Comparison of ENCODE assay signal across 8 cellular contexts in the genomic region with DNA sequence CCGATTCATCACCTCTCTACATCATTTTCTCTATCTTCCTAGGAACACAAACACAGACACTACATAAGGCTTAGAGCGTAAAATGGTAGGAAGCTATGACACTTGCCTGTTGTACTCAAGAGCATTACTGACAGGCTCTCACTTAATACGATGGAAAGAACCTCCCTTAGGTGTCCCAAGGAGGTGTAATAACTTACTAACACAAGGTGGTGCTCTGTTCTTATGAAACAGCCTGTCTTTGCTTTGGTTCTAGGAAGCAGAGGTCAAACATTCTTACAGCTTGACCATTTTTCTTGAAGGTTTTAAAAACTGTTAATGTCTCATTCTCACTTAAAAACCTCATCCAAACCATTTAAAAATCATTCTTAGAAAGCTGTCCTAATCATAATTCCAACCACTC.
DNase-seq lines count a peak whose midpoint lies in the region; ATAC-seq and TF ChIP-seq lines count a peak whose summit lies in the region.

No MANE protein-coding gene starts in this region.

- 54% methylated on average over 3 of the region's 3 CpGs for WGBS in SK-N-SH (ENCODE audit: low lambda C conversion rate)
- WGBS in heart left ventricle, 4 donors = 41 to 53% (median 45%) methylated on average over 3 of the region's 3 CpGs
- 48% methylated on average over 3 of the region's 3 CpGs for WGBS in smooth muscle cell (ENCODE audit: low lambda C conversion rate)

- no peaks in the 10 kb centered on the region for H4K20me1 ChIP-seq in SK-N-SH (ENCODE audit: insufficient read depth)
- no peaks in the 10 kb centered on the region for H4K20me1 ChIP-seq in smooth muscle cell (ENCODE audit: low read depth)

- no peaks in the 10 kb centered on the region for H3K9me3 ChIP-seq in SK-N-SH
- no peaks in the 10 kb centered on the region for H3K9me3 ChIP-seq in heart left ventricle
- H3K9me3 ChIP-seq in smooth muscle cell (replicated peaks; ENCODE audit: low read depth) = no peaks in the 10 kb centered on the region

- intact Hi-C loops in heart left ventricle (cut with DNase I) = loop anchor here in 9 of 10 donors (2.0 to 10.0 kb wide), 10 partner anchors 335 to 568 kb away; no protein-coding TSS in a partner anchor

- H3K9me2 ChIP-seq in SK-N-SH = no peaks in the 10 kb centered on the region

- no peak for DNase-seq in GM06990 (ENCODE audit: extremely low read depth, insufficient read length)
- DNase-seq in HuH-7 (ENCODE audit: low spot score) = peak; percentile 5
- DNase-seq in SK-N-SH = peak; percentile 18
- no peak for DNase-seq in heart left ventricle
- DNase-seq in smooth muscle cell (lab: John Stamatoyannopoulos, UW; ENCODE audit: unreplicated experiment) = no peak
- DNase-seq in activated naive CD4-positive, alpha-beta T cell treated with anti-CD3 and anti-CD28 coated beads, Interleukin-2, amount 50 U/mL, for 16 hours = no peak
- DNase-seq in NK-92 treated with Interleukin-12 subunit alpha and Interleukin-12 subunit beta, amount 100 ng/mL, for 24 hours (lab: John Stamatoyannopoulos, UW) = no peak

- TF ChIP-seq POLR2A in heart left ventricle (IDR thresholded peaks at IDR 0.05) = no peak

- H3K4me3 ChIP-seq in GM06990 (replicated peaks; ENCODE audit: low read depth, low read length) (no peak overlapping the region), SK-N-SH (ENCODE audit: low read depth in 2 of 2, low read length in 1 of 2) (no peak overlapping the region; a peak in 1 of 4 replicates), heart left ventricle (no peak overlapping the region), smooth muscle cell (no peak overlapping the region)

- H3F3A ChIP-seq in SK-N-SH (replicated peaks; ENCODE audit: insufficient read depth) = no peaks in the 10 kb centered on the region
- H3F3A ChIP-seq in smooth muscle cell (ENCODE audit: low read depth) = no peaks in the 10 kb centered on the region

- H3K36me3 ChIP-seq in GM06990 (ENCODE audit: control insufficient read depth, insufficient read depth, low read length) = no peaks in the 10 kb centered on the region
- no peaks in the 10 kb centered on the region for H3K36me3 ChIP-seq in SK-N-SH (replicated peaks in 1 of 2; ENCODE audit: control insufficient read depth in 1 of 2, insufficient read depth in 2 of 2, low read length in 1 of 2)
- H3K36me3 ChIP-seq in heart left ventricle = no peaks in the 10 kb centered on the region
- no peaks in the 10 kb centered on the region for H3K36me3 ChIP-seq in smooth muscle cell (ENCODE audit: low read depth)

- CTCF ChIA-PET in SK-N-SH (lab: Yijun Ruan, JAX) = interaction anchor here (0.6 to 4.5 kb wide), 31 partner anchors 9 to 573 kb away, joined by 3 to 99 read pairs (median 4); no protein-coding TSS in a partner anchor

- POLR2A ChIA-PET in SK-N-SH (lab: Yijun Ruan, JAX) = no interaction called here

- H3K79me2 ChIP-seq in SK-N-SH (ENCODE audit: insufficient read depth) (no peaks in the 10 kb centered on the region), smooth muscle cell (ENCODE audit: low read depth) (no peaks in the 10 kb centered on the region)

- peak; percentile 32 for TF ChIP-seq CTCF in GM06990 (IDR thresholded peaks at IDR 0.05; ENCODE audit: insufficient read depth, low read length, poor library complexity, severe bottlenecking)
- peak; percentile 65 for TF ChIP-seq CTCF in SK-N-SH (IDR thresholded peaks at IDR 0.05)
- TF ChIP-seq CTCF in heart left ventricle (IDR thresholded peaks at IDR 0.05) = peak in 11 of 12 donors; percentile 19 to 56 (median 25)
- TF ChIP-seq CTCF in smooth muscle cell (IDR thresholded peaks at IDR 0.05; ENCODE audit: borderline replicate concordance, insufficient read depth, poor library complexity, severe bottlenecking) = peak; percentile 53

- H3K27ac ChIP-seq in SK-N-SH (ENCODE audit: low read depth in 2 of 2, low read length in 1 of 2) (no peak overlapping the region), heart left ventricle (no peak overlapping the region), smooth muscle cell (ENCODE audit: low read depth) (no peak overlapping the region)

- H3K4me1 ChIP-seq in SK-N-SH (ENCODE audit: control insufficient read depth in 1 of 2, insufficient read depth in 2 of 2, low read depth in 1 of 2, low read length in 1 of 2) = no peaks in the 10 kb centered on the region; a peak in 1 of 4 replicates
- H3K4me1 ChIP-seq in heart left ventricle = no peaks in the 10 kb centered on the region
- no peaks in the 10 kb centered on the region for H3K4me1 ChIP-seq in smooth muscle cell (ENCODE audit: low read depth)

- peak; percentile 86 for TF ChIP-seq RAD21 in SK-N-SH (IDR thresholded peaks at IDR 0.05; ENCODE audit: low read length)

- H3K9ac ChIP-seq in SK-N-SH (no peak overlapping the region), smooth muscle cell (ENCODE audit: low read depth) (no peak overlapping the region)

- ATAC-seq in GM21619 (IDR thresholded peaks at IDR 0.05; ENCODE audit: unreplicated experiment) (peak; percentile 91), heart left ventricle (peak in 3 of 4 donors; percentile 39 to 70 (median 45))

- TF ChIP-seq EP300 in SK-N-SH (IDR thresholded peaks at IDR 0.05; ENCODE audit: borderline replicate concordance in 1 of 2, low read depth in 1 of 2, low read length in 1 of 2) = no peak

- H2AFZ ChIP-seq in SK-N-SH (ENCODE audit: low read depth) (no peak overlapping the region), smooth muscle cell (ENCODE audit: low read depth) (peak overlapping the region; percentile 26)

- H3K27me3 ChIP-seq in GM06990 (replicated peaks; ENCODE audit: control insufficient read depth, insufficient read depth, low read length) = no peaks in the 10 kb centered on the region
- no peaks in the 10 kb centered on the region for H3K27me3 ChIP-seq in SK-N-SH (ENCODE audit: insufficient read depth)
- H3K27me3 ChIP-seq in heart left ventricle = no peaks in the 10 kb centered on the region
- no peaks in the 10 kb centered on the region for H3K27me3 ChIP-seq in smooth muscle cell (ENCODE audit: low read depth)

- H3K4me2 ChIP-seq in SK-N-SH (no peak overlapping the region), smooth muscle cell (no peak overlapping the region)

TF ChIP-seq in SK-N-SH, 30 proteins besides CTCF, POLR2A, EP300 and RAD21:
- TF ChIP-seq SMC3 (IDR thresholded peaks at IDR 0.05; ENCODE audit: low read depth, low read length) = peak; percentile 81
- TF ChIP-seq, protein P1, sequence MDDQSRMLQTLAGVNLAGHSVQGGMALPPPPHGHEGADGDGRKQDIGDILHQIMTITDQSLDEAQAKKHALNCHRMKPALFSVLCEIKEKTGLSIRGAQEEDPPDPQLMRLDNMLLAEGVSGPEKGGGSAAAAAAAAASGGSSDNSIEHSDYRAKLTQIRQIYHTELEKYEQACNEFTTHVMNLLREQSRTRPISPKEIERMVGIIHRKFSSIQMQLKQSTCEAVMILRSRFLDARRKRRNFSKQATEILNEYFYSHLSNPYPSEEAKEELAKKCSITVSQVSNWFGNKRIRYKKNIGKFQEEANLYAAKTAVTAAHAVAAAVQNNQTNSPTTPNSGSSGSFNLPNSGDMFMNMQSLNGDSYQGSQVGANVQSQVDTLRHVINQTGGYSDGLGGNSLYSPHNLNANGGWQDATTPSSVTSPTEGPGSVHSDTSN (IDR thresholded peaks at IDR 0.05) = no peak

Comparison
In these comparisons a context has a peak if more than half of its experiments do, and no peak if none do; other contexts are left out.
1. DNase-seq: peak in HuH-7 (single experiment) and SK-N-SH (single experiment); none in GM06990 (single experiment), heart left ventricle (0 of 5), smooth muscle cell (single experiment), activated naive CD4-positive, alpha-beta T cell treated with anti-CD3 and anti-CD28 coated beads, Interleukin-2, amount 50 U/mL, for 16 hours (single experiment) and NK-92 treated with Interleukin-12 subunit alpha and Interleukin-12 subunit beta, amount 100 ng/mL, for 24 hours (single experiment).
2. Peak in every context shown above with its lines, with median percentiles within 50 percentile points of each other: CTCF ChIP-seq.